In genomic region chr10:63544418-63544817, GRCh38 we compare ENCODE assay signal across 14 cellular contexts.
"Had no signal": no experiment of that assay in that cellular context is flagged by ENCODE, and none has a peak within 500 bp of the region (broad histone marks: within the 10 kb centered on the region; RNA-seq: fewer than 3 reads in every experiment).

No MANE protein-coding gene starts in this region.

- H3K27ac Mint-ChIP-seq: activated CD8-positive, alpha-beta T cell treated with anti-CD3 and anti-CD28 coated beads for 36 hours; immature natural killer cell had no signal

- H3K4me3 Mint-ChIP-seq: activated CD8-positive, alpha-beta T cell treated with anti-CD3 and anti-CD28 coated beads for 36 hours; immature natural killer cell; naive thymus-derived CD8-positive, alpha-beta T cell had no signal

- ATAC-seq: activated CD8-positive, alpha-beta T cell treated with anti-CD3 and anti-CD28 coated beads for 36 hours; body of pancreas; naive thymus-derived CD8-positive, alpha-beta T cell; psoas muscle; right lobe of liver had no signal

- H3K27me3 Mint-ChIP-seq: activated CD8-positive, alpha-beta T cell treated with anti-CD3 and anti-CD28 coated beads for 36 hours; naive thymus-derived CD8-positive, alpha-beta T cell had no signal

- DNase-seq: activated CD8-positive, alpha-beta memory T cell treated with anti-CD3 and anti-CD28 coated beads, Interleukin-2, amount 50 U/mL, for 48 hours; activated CD8-positive, alpha-beta T cell treated with anti-CD3 and anti-CD28 coated beads for 36 hours; activated naive CD4-positive, alpha-beta T cell treated with anti-CD3 and anti-CD28 coated beads, Interleukin-2, amount 50 U/mL, for 16 hours; amniotic stem cell; body of pancreas; immature natural killer cell; left cardiac atrium; naive thymus-derived CD8-positive, alpha-beta T cell; psoas muscle; right lobe of liver; stimulated activated CD4-positive, alpha-beta T cell treated with anti-CD3 and anti-CD28 coated beads, Interleukin-2, amount 100 ng/mL, for 24 hours; stimulated activated naive CD4-positive, alpha-beta T cell treated with Interleukin-2 at 50 U/mL for 16 hours; SW 1271; T-helper 9 cell had no signal

- H3K9me3 Mint-ChIP-seq: activated CD8-positive, alpha-beta T cell treated with anti-CD3 and anti-CD28 coated beads for 36 hours; immature natural killer cell; naive thymus-derived CD8-positive, alpha-beta T cell had no signal

- H3K4me1 Mint-ChIP-seq: immature natural killer cell had no signal
